ENCODE assay signal across 8 cellular contexts in the genomic region with DNA sequence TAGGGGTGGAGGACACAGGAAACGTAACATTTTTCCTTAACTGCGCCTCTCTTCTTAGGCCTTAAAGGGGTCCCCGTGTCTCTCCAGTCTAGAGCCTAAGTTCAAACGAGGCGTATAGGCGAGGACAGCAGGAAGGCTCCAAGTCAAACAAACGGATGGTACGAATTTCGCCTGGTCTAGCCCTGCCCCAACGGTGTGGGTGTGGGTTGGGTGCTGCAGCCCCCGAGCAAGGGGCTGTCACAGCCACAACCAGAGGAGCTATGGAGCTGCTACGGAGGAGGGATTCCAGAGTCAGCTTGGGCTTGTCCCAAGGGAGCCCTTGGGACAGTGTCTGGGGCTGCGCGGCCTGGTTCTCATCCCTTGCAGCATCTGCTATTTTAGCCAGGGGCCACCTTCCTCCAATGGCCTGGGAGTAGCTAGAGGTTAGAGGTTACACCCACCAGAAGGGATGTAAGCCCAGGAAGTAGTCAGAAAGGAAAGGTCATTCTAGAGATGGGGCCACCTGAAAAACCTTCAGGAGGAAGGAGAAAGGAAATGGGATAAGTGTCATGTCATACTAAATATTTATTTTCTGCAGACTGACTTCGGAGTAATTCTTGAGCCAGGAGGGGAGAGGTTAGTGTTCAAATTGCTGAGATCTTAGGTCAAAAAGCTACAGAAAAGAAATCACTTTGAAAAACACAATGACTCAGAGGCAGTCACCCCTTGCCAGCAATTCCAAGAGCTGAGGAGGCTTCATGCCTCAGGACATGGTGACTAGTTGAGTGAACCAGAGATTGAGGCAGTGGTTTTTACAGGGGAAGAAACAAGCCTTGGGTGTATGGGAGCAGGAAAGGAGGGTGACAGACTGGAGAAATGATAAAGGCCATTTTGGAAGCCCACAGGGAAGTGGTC. TPM values are rescaled to one million over a fixed set of nuclear protein-coding genes. Genes with fewer than 3 reads are reported as not detected.
DNase-seq lines count a peak whose midpoint lies in the region; ATAC-seq and TF ChIP-seq lines count a peak whose summit lies in the region.

No MANE protein-coding gene starts in this region.

- peak; percentile 4 for ATAC-seq in GM21528 (IDR thresholded peaks at IDR 0.05; ENCODE audit: low FRiP score, unreplicated experiment)

- H3K4me3 Mint-ChIP-seq in T-helper 2 cell treated with Interferon-gamma antibody and Interleukin-4, amounts not matched to agents 5 μg/mL and 100 μg/mL, for 36 hours: peak overlapping the region; percentile 95
- H3K4me3 Mint-ChIP-seq in nephron progenitor cell: peak overlapping the region; percentile 84

- peaks cover 0 to 3% (median 0%) of the 10 kb centered on the region in 4 donors for H3K27me3 ChIP-seq in esophagus squamous epithelium

- H3K27me3 Mint-ChIP-seq in T-helper 2 cell treated with Interferon-gamma antibody and Interleukin-4, amounts not matched to agents 5 μg/mL and 100 μg/mL, for 36 hours (ENCODE audit: low read depth): peaks cover 4% of the 10 kb centered on the region
- H3K27me3 Mint-ChIP-seq in nephron progenitor cell (ENCODE audit: low read depth, poor library complexity): peaks cover 21% of the 10 kb centered on the region

- no peak for TF ChIP-seq POLR2A in esophagus squamous epithelium (IDR thresholded peaks at IDR 0.05)

- peak overlapping the region; percentile 92 to 99 (median 98) for H3K27ac ChIP-seq in esophagus squamous epithelium

- DNase-seq in AG04449 (ENCODE audit: low read depth, low spot score): peak; percentile 58
- DNase-seq in T-helper 2 cell treated with Interferon-gamma antibody and Interleukin-4, amounts not matched to agents 5 μg/mL and 100 μg/mL, for 36 hours (ENCODE audit: low spot score): peak; percentile 20
- DNase-seq in esophagus squamous epithelium (lab: John Stamatoyannopoulos, UW): no peak
- DNase-seq in nephron progenitor cell: peak; percentile 36
- DNase-seq in SKM-1 treated with dmso at 0.1 percent for 144 hours (lab: John Stamatoyannopoulos, UW; ENCODE audit: unreplicated experiment): no peak
- DNase-seq in AML-193 (lab: John Stamatoyannopoulos, UW): no peak
- DNase-seq in LoVo (ENCODE audit: low spot score): no peak

- no peaks in the 10 kb centered on the region for H3K9me3 Mint-ChIP-seq in T-helper 2 cell treated with Interferon-gamma antibody and Interleukin-4, amounts not matched to agents 5 μg/mL and 100 μg/mL, for 36 hours
- no peaks in the 10 kb centered on the region for H3K9me3 Mint-ChIP-seq in nephron progenitor cell

- H3K4me1 ChIP-seq in esophagus squamous epithelium: peaks cover 13 to 32% (median 23%) of the 10 kb centered on the region in 3 donors

- 9 to 11% methylated on average over 4 to 5 of the region's 15 CpGs for WGBS in esophagus squamous epithelium, 2 donors

- peaks cover 36% of the 10 kb centered on the region for H3K4me1 Mint-ChIP-seq in T-helper 2 cell treated with Interferon-gamma antibody and Interleukin-4, amounts not matched to agents 5 μg/mL and 100 μg/mL, for 36 hours (ENCODE audit: low read depth)
- peaks cover 36% of the 10 kb centered on the region for H3K4me1 Mint-ChIP-seq in nephron progenitor cell

- CTCF ChIA-PET in AG04449 (lab: Yijun Ruan, JAX): interaction anchor here (0.6 to 5.9 kb wide), 16 partner anchors 9 to 365 kb away, joined by 3 to 91 read pairs (median 6); partner anchors contain the start of genes RING1, RPS18 and VPS52

- H3K4me3 ChIP-seq in AG04449 (ENCODE audit: low read depth, low read length): peak overlapping the region; percentile 81
- peak overlapping the region; percentile 38 to 74 (median 64) for H3K4me3 ChIP-seq in esophagus squamous epithelium

- peak overlapping the region; percentile 90 for H3K27ac Mint-ChIP-seq in T-helper 2 cell treated with Interferon-gamma antibody and Interleukin-4, amounts not matched to agents 5 μg/mL and 100 μg/mL, for 36 hours
- peak overlapping the region; percentile 93 for H3K27ac Mint-ChIP-seq in nephron progenitor cell

- POLR2A ChIA-PET in AG04449 (lab: Yijun Ruan, JAX): interaction anchor here (1.0 to 6.2 kb wide), 9 partner anchors 10 to 278 kb away, joined by 4 to 70 read pairs (median 11); partner anchors contain the start of genes B3GALT4, HSD17B8, RING1 and RPS18

- intact Hi-C loops in esophagus squamous epithelium (cut with DNase I): loop anchor here (5.0 kb wide), 2 partner anchors 88 to 128 kb away; no protein-coding TSS in a partner anchor

- H3K9me3 ChIP-seq in esophagus squamous epithelium: no peaks in the 10 kb centered on the region

- no peak for TF ChIP-seq CTCF in AG04449 (IDR thresholded peaks at IDR 0.05; ENCODE audit: insufficient read depth, low read length, missing control alignments)
- no peak for TF ChIP-seq CTCF in esophagus squamous epithelium (IDR thresholded peaks at IDR 0.05)
- TF ChIP-seq CTCF in nephron progenitor cell (IDR thresholded peaks at IDR 0.05): no peak

- peaks cover 25% of the 10 kb centered on the region for H3K36me3 Mint-ChIP-seq in T-helper 2 cell treated with Interferon-gamma antibody and Interleukin-4, amounts not matched to agents 5 μg/mL and 100 μg/mL, for 36 hours (ENCODE audit: low read depth)
- peaks cover 28% of the 10 kb centered on the region for H3K36me3 Mint-ChIP-seq in nephron progenitor cell (ENCODE audit: low read depth)

- H3K36me3 ChIP-seq in esophagus squamous epithelium: peaks cover 0 to 19% (median 0%) of the 10 kb centered on the region in 3 donors

RNA-seq across cellular contexts. Expression of gene VPS52, which starts 21.7 kb away (rescaled TPM):
- total RNA-seq in esophagus squamous epithelium: 10 to 100 TPM; 34.1 to 45.5 (median 39.8) TPM

RNA-seq across cellular contexts. Expression of gene RPS18, which starts 21.9 kb away (rescaled TPM):
- 1,000 to 10,000 TPM; 1,955 to 5,522 (median 4,042) TPM for total RNA-seq in esophagus squamous epithelium

RNA-seq across cellular contexts. Expression of gene B3GALT4, which starts 26.9 kb away (rescaled TPM):
- total RNA-seq in esophagus squamous epithelium: 10 to 100 TPM in 3 of 4 donors, 1 to 10 TPM in 1; 9.4 to 31.1 (median 15.0) TPM

RNA-seq across cellular contexts. Expression of gene WDR46, which starts 39.1 kb away (rescaled TPM):
- total RNA-seq in esophagus squamous epithelium: 10 to 100 TPM; 30.0 to 62.3 (median 55.6) TPM

RNA-seq across cellular contexts. Expression of gene PFDN6, which starts 39.4 kb away (rescaled TPM):
- 10 to 100 TPM; 28.6 to 71.0 (median 43.5) TPM for total RNA-seq in esophagus squamous epithelium

Comparison
In these comparisons a context has a peak if more than half of its experiments do, and no peak if none do; other contexts are left out.
1. DNase-seq: peak in AG04449 (single experiment), T-helper 2 cell treated with Interferon-gamma antibody and Interleukin-4, amounts not matched to agents 5 μg/mL and 100 μg/mL, for 36 hours (single experiment) and nephron progenitor cell (single experiment); none in esophagus squamous epithelium (single experiment), SKM-1 treated with dmso at 0.1 percent for 144 hours (single experiment), AML-193 (0 of 2) and LoVo (single experiment).